In genomic region chrX:149493567-149494562, GRCh38 we compare ENCODE assay signal across 1 cellular context.
TF ChIP-seq lines count a peak whose summit lies in the region.

No MANE protein-coding gene starts in this region.

TF ChIP-seq in endothelial cell of umbilical vein, 7 proteins besides CTCF, POLR2A, EP300 and RAD21 (continued from another document):
- no peak for TF ChIP-seq MYC (IDR thresholded peaks at IDR 0.05; ENCODE audit: low read depth, low read length)
- TF ChIP-seq POLR2AphosphoS5 (IDR thresholded peaks at IDR 0.05; ENCODE audit: insufficient read depth, low read depth, low read length): no peak
